Comparison of ENCODE assay signal across 25 cellular contexts in the genomic region with DNA sequence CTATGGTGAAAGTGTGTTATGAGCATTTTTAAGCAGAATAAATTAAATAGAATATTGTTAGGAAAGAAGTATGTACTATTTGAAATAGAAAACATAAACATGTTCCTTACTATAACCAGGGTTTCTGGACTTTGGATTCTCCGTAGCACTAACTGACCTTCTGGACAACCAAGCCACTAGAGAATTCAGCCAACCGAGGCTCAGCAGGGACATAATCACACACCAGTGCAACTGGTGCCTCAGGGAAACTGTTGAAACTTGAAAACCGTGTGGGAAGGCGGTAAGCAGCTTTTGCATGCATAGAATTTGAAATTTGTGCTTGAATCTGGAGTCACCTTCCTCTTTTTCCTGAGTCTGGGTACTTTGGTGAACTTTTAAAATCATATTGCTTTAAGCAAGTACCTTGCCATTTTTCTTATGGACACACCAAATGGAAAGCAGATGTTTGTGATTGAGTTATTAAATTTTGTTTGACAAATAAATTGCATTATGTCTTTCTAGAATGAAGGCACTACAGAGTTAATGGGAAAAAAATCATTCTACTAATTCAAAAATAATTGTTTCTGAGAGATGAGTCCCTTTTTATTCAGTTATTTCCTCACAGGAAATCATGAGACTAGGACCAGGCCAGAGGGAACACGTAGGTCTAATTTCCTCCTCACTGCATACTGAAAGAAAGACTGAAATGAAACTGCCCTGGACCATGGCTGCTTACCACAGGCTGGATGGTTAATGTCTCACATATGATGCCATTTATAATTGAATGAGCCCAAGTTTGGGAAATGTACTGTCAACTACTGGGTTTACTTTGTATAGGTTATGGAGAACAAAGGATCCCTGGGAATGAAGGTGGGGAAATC.
"Had no signal": no experiment of that assay in that cellular context is flagged by ENCODE, and none has a peak within 500 bp of the region (broad histone marks: within the 10 kb centered on the region; RNA-seq: fewer than 3 reads in every experiment).

No MANE protein-coding gene starts in this region.

- H3K4me3 Mint-ChIP-seq: activated B cell treated with CpG ODN at 0.5 μM for 24 hours; activated CD8-positive, alpha-beta T cell treated with anti-CD3 and anti-CD28 coated beads, Interleukin-2, amount 10 ng/mL, durations not matched to agents 7 days and 5 days; activated naive CD8-positive, alpha-beta T cell treated with anti-CD3 and anti-CD28 coated beads for 36 hours; activated T-cell treated with anti-CD3 and anti-CD28 coated beads, Interleukin-2, amount 50 U/mL, for 72 hours; nephron progenitor cell; stimulated activated naive CD8-positive, alpha-beta T cell treated with anti-CD3 and anti-CD28 coated beads, Interleukin-15, Interleukin-2, amounts not matched to agents 100 ng/mL and 50 ng/mL, for 24 hours had no signal

- H3K27ac Mint-ChIP-seq: activated B cell treated with CpG ODN at 0.5 μM for 24 hours; activated CD8-positive, alpha-beta T cell treated with anti-CD3 and anti-CD28 coated beads, Interleukin-2, amount 10 ng/mL, durations not matched to agents 7 days and 5 days; activated naive CD8-positive, alpha-beta T cell treated with anti-CD3 and anti-CD28 coated beads for 36 hours; activated T-cell treated with anti-CD3 and anti-CD28 coated beads, Interleukin-2, amount 50 U/mL, for 72 hours; nephron progenitor cell; progenitor cell of endocrine pancreas; stimulated activated naive CD8-positive, alpha-beta T cell treated with anti-CD3 and anti-CD28 coated beads, Interleukin-15, Interleukin-2, amounts not matched to agents 100 ng/mL and 50 ng/mL, for 24 hours had no signal

- H3K4me1 Mint-ChIP-seq: activated B cell treated with CpG ODN at 0.5 μM for 24 hours; activated naive CD8-positive, alpha-beta T cell treated with anti-CD3 and anti-CD28 coated beads for 36 hours had no signal

- H3K27me3 ChIP-seq: body of pancreas, esophagus muscularis mucosa, testis had no signal

- H3K4me1 ChIP-seq: body of pancreas, esophagus muscularis mucosa, testis had no signal

- H3K4me3 ChIP-seq: body of pancreas, esophagus muscularis mucosa, testis had no signal

- H3K27me3 Mint-ChIP-seq: progenitor cell of endocrine pancreas had no signal

- H3K9me3 ChIP-seq: body of pancreas, testis had no signal

- ATAC-seq: activated CD8-positive, alpha-beta T cell treated with anti-CD3 and anti-CD28 coated beads, Interleukin-2, amount 10 ng/mL, durations not matched to agents 7 days and 5 days; activated T-cell treated with anti-CD3 and anti-CD28 coated beads, Interleukin-2, amount 50 U/mL, for 72 hours; body of pancreas; right cardiac atrium had no signal

- H3K27ac ChIP-seq: esophagus muscularis mucosa, testis had no signal

- DNase-seq: activated B cell treated with CpG ODN at 0.5 μM for 24 hours; activated CD4-positive, alpha-beta T cell treated with anti-CD3 and anti-CD28 coated beads for 48 hours; activated CD8-positive, alpha-beta memory T cell treated with anti-CD3 and anti-CD28 coated beads, Interleukin-2, amount 50 U/mL, for 4 hours; activated CD8-positive, alpha-beta T cell treated with anti-CD3 and anti-CD28 coated beads, Interleukin-2, amount 10 ng/mL, durations not matched to agents 7 days and 5 days; activated naive CD8-positive, alpha-beta T cell treated with anti-CD3 and anti-CD28 coated beads for 36 hours; activated T-cell treated with anti-CD3 and anti-CD28 coated beads, Interleukin-2, amount 50 U/mL, for 72 hours; amygdala; caudate nucleus; foreskin fibroblast; glutamatergic neuron; hypothalamus; kidney; nephron progenitor cell; occipital lobe; right cardiac atrium; small intestine; stimulated activated CD4-positive, alpha-beta T cell treated with anti-CD3 and anti-CD28 coated beads, Interleukin-4, amount 100 ng/mL, for 24 hours; T-helper 2 cell; testis had no signal

- FAIRE-seq: colon, kidney, small intestine, TTC549 had no signal

- H3K36me3 ChIP-seq: esophagus muscularis mucosa had no signal
